Comparison of ENCODE assay signal across 8 cellular contexts in the genomic region with DNA sequence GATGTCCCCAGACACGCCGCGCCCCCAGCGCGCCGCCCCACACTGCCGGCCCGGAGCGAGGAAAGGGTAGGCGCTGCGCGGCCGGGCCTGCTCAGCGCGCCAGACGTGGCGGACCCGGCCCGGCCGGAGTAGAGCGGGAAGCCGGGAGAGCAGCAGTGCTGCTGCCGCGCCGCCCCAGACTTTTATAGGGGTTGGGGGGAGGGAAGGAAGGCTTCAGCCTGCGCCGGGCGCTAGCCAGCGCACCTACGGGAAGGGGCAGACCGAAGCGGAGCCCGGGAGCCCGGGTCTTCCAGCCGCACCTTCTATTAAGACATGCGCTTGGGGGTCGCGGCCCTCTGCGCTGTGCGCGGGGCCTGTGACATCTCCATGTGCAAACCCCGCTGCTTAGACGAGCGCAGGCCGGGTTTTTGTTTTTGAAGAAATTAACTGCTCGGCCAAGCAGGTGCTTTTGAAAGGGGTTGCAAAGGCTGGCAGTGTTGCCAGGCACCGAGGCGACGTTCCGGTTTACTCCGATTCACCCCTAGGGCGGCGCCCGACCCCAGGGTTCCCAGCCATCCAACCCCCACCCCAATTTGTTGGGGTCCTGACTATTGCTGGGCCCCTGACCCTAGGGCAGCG. TPM values are rescaled to one million over a fixed set of nuclear protein-coding genes. Genes with fewer than 3 reads are reported as not detected.
DNase-seq lines count a peak whose midpoint lies in the region; ATAC-seq and TF ChIP-seq lines count a peak whose summit lies in the region.

No MANE protein-coding gene starts in this region.

- TF ChIP-seq CTCF in GM12864 (IDR thresholded peaks at IDR 0.05; ENCODE audit: low read depth, low read length, missing control alignments): peak; percentile 81
- TF ChIP-seq CTCF in Panc1 (IDR thresholded peaks at IDR 0.05): no peak
- TF ChIP-seq CTCF in adrenal gland (IDR thresholded peaks at IDR 0.05): no peak

- no peak for TF ChIP-seq POLR2A in adrenal gland (IDR thresholded peaks at IDR 0.05)

- intact Hi-C loops in Panc1 (cut with micrococcal nuclease; ENCODE audit: unreplicated experiment): loop anchor here (2.0 kb wide), 1 partner anchor 44 kb away; no protein-coding TSS in a partner anchor
- intact Hi-C loops in adrenal gland (cut with DNase I): no loop called here
- intact Hi-C loops in posterior cingulate gyrus (cut with DNase I): no loop called here

- in situ Hi-C loops in Panc1 (cut with HindIII; ENCODE audit: low pct_unique_long_range_greater_than_20kb, low sequenced_read_pairs): no loop called here

- CTCF ChIA-PET in Panc1 (lab: Charles Lee): no interaction called here

- H3K27me3 ChIP-seq in ACC112 (ENCODE audit: insufficient read depth, low read length) (peaks cover 100% of the 10 kb centered on the region), Panc1 (ENCODE audit: control insufficient read depth, insufficient read depth, low read length) (peaks cover 42% of the 10 kb centered on the region), adrenal gland (peaks cover 93% of the 10 kb centered on the region)

- no peak overlapping the region for H3K27ac Mint-ChIP-seq in effector memory CD8-positive, alpha-beta T cell

- no peaks in the 10 kb centered on the region for H3K9me3 ChIP-seq in Panc1 (ENCODE audit: control insufficient read depth, insufficient read depth, low read depth, low read length)
- H3K9me3 ChIP-seq in adrenal gland (replicated peaks in 1 of 3): no peaks in the 10 kb centered on the region

- POLR2A ChIA-PET in Panc1 (lab: Charles Lee): interaction anchor here (0.7 kb wide), 1 partner anchor 177 kb away, joined by 3 read pairs; no protein-coding TSS in a partner anchor

- H3K4me3 ChIP-seq in ACC112 (ENCODE audit: low read depth, low read length) (peak overlapping the region; percentile 22), GM12864 (ENCODE audit: low read depth, low read length) (peak overlapping the region; percentile 62), Panc1 (ENCODE audit: low read depth in 2 of 2, low read length in 2 of 2) (peak overlapping the region; percentile 27 to 45), adrenal gland (peak overlapping the region in 1 of 4 donors; percentile 32)

- peaks cover 3% of the 10 kb centered on the region for H3K4me1 ChIP-seq in ACC112 (ENCODE audit: control insufficient read depth, insufficient read depth, low read length, unreplicated experiment)
- H3K4me1 ChIP-seq in Panc1 (ENCODE audit: control insufficient read depth, insufficient read depth, low read length): peaks cover 19% of the 10 kb centered on the region
- peaks cover 14 to 40% of the 10 kb centered on the region in 2 donors for H3K4me1 ChIP-seq in adrenal gland (replicated peaks in 1 of 2)

- H3K36me3 ChIP-seq in ACC112 (ENCODE audit: insufficient read depth, low read length): no peaks in the 10 kb centered on the region
- no peaks in the 10 kb centered on the region for H3K36me3 ChIP-seq in Panc1 (ENCODE audit: control insufficient read depth, insufficient read depth, low read length)
- no peaks in the 10 kb centered on the region for H3K36me3 ChIP-seq in adrenal gland (replicated peaks in 1 of 2)

- H3K36me3 Mint-ChIP-seq in effector memory CD8-positive, alpha-beta T cell (ENCODE audit: insufficient read depth): peaks cover 7% of the 10 kb centered on the region

- H2AFZ ChIP-seq in ACC112 (ENCODE audit: low read length, unreplicated experiment): no peak overlapping the region

- H3K4me3 Mint-ChIP-seq in effector memory CD8-positive, alpha-beta T cell: peak overlapping the region; percentile 81 to 83

- 3 to 7% (median 4%) methylated on average over 23 to 55 of the region's 55 CpGs for WGBS in adrenal gland, 4 donors

- H3K4me1 Mint-ChIP-seq in effector memory CD8-positive, alpha-beta T cell (ENCODE audit: low read depth in 2 of 2): peaks cover 22 to 28% of the 10 kb centered on the region in 2 donors

- peaks cover 74 to 99% of the 10 kb centered on the region in 2 donors for H3K27me3 Mint-ChIP-seq in effector memory CD8-positive, alpha-beta T cell

- ATAC-seq in HG03139 (IDR thresholded peaks at IDR 0.05; ENCODE audit: unreplicated experiment) (peak; percentile 22), Panc1 (peak; percentile 54)
- ATAC-seq in effector memory CD8-positive, alpha-beta T cell (replicated peaks): peak; percentile 38

- DNase-seq in GM12864 (ENCODE audit: low read depth) (no peak), Panc1 (ENCODE audit: low read depth, low spot score) (no peak), retina (peak; percentile 82), adrenal gland (no peak), posterior cingulate gyrus (no peak)
- DNase-seq in effector memory CD8-positive, alpha-beta T cell: no peak

- BruUV-seq in Panc1 (replicated peaks; lab: Mats Ljungman, UMichigan): no TSS peak

- H3K79me2 ChIP-seq in ACC112 (ENCODE audit: control insufficient read depth, insufficient read depth, low read length, unreplicated experiment): no peaks in the 10 kb centered on the region

- H3K27ac ChIP-seq in ACC112 (ENCODE audit: low read depth, low read length): no peak overlapping the region
- no peak overlapping the region for H3K27ac ChIP-seq in Panc1 (ENCODE audit: low read length)
- H3K27ac ChIP-seq in adrenal gland: no peak overlapping the region

- H3K9me3 Mint-ChIP-seq in effector memory CD8-positive, alpha-beta T cell: no peaks in the 10 kb centered on the region

RNA-seq across cellular contexts. Expression of a gene that starts 0.4 kb away (rescaled TPM):
- total RNA-seq in Panc1 (2021; ENCODE audit: unreplicated experiment) (0.39 TPM), adrenal gland (under 1 TPM in 3 of 8 donors, not detected in 5; 0.10 to 0.22 (median 0.19) TPM)
- polyA plus RNA-seq in Panc1 (2012; ENCODE audit: insufficient read length): 0.05 TPM
- under 1 TPM in 2 of 3 donors, not detected in 1; under 0.01 to 0.07 TPM for polyA plus RNA-seq in adrenal gland
